3 cellular contexts compared by ENCODE assay signal in the genomic region with DNA sequence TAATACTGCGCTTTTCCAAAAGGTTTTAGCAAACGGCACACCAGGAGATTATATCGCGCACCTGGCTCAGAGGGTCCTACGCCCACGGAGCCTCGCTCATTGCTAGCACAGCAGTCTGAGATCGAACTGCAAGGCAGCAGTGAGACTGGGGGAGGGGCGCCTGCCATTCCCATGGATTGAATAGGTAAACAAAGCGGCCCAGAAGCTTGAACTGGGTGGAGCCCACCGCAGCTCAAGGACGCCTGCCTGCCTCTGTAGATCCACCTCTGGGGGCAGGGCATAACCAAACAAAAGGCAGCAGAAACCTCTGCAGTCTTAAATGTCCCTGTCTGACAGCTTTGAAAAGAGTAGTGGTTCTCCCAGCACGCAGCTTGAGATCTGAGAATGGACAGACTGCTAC. TPM values are rescaled to one million over a fixed set of nuclear protein-coding genes. Genes with fewer than 3 reads are reported as not detected.
"Had no signal": no experiment of that assay in that cellular context is flagged by ENCODE, and none has a peak within 500 bp of the region (broad histone marks: within the 10 kb centered on the region; RNA-seq: fewer than 3 reads in every experiment).

No MANE protein-coding gene starts in this region.

RNA-seq across cellular contexts. Expression of a gene that starts 33.4 kb away (rescaled TPM):
- total RNA-seq: LHCN-M2, MCF 10A, NCI-H460 had no signal
